In the genomic region with DNA sequence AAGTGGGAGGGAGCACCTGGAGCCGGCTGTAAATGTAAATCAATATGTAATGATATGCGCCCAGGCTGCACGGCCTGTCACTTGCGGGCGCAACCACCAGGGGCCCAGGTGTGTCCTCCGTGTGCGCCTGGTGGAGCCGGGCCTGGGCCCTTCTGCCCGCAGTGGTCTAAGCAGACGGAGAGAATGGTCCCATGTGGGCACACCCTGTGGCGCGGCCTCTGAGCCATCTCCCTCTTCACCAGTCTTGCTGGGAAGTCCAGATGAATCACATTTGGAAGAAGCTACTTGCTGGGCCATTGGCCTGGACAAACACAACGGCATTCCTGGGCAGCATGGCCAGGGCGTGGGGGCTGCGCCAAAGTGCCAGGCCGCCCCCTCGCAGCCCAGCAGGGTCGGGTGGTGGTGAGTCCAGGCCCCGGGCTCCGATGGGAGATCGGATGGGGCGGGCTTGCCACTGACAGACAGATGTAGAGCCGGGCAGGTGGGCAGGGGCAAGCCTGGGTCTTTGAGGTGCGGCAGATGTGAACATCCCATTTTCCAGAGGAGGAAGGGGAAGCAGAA, we compare ENCODE assay signal across 1 cellular context.
TF ChIP-seq lines count a peak whose summit lies in the region.

No MANE protein-coding gene starts in this region.

TF ChIP-seq in GM23338, 12 proteins besides CTCF, POLR2A, EP300 and RAD21 (continued from another document):
- TF ChIP-seq, protein P1, sequence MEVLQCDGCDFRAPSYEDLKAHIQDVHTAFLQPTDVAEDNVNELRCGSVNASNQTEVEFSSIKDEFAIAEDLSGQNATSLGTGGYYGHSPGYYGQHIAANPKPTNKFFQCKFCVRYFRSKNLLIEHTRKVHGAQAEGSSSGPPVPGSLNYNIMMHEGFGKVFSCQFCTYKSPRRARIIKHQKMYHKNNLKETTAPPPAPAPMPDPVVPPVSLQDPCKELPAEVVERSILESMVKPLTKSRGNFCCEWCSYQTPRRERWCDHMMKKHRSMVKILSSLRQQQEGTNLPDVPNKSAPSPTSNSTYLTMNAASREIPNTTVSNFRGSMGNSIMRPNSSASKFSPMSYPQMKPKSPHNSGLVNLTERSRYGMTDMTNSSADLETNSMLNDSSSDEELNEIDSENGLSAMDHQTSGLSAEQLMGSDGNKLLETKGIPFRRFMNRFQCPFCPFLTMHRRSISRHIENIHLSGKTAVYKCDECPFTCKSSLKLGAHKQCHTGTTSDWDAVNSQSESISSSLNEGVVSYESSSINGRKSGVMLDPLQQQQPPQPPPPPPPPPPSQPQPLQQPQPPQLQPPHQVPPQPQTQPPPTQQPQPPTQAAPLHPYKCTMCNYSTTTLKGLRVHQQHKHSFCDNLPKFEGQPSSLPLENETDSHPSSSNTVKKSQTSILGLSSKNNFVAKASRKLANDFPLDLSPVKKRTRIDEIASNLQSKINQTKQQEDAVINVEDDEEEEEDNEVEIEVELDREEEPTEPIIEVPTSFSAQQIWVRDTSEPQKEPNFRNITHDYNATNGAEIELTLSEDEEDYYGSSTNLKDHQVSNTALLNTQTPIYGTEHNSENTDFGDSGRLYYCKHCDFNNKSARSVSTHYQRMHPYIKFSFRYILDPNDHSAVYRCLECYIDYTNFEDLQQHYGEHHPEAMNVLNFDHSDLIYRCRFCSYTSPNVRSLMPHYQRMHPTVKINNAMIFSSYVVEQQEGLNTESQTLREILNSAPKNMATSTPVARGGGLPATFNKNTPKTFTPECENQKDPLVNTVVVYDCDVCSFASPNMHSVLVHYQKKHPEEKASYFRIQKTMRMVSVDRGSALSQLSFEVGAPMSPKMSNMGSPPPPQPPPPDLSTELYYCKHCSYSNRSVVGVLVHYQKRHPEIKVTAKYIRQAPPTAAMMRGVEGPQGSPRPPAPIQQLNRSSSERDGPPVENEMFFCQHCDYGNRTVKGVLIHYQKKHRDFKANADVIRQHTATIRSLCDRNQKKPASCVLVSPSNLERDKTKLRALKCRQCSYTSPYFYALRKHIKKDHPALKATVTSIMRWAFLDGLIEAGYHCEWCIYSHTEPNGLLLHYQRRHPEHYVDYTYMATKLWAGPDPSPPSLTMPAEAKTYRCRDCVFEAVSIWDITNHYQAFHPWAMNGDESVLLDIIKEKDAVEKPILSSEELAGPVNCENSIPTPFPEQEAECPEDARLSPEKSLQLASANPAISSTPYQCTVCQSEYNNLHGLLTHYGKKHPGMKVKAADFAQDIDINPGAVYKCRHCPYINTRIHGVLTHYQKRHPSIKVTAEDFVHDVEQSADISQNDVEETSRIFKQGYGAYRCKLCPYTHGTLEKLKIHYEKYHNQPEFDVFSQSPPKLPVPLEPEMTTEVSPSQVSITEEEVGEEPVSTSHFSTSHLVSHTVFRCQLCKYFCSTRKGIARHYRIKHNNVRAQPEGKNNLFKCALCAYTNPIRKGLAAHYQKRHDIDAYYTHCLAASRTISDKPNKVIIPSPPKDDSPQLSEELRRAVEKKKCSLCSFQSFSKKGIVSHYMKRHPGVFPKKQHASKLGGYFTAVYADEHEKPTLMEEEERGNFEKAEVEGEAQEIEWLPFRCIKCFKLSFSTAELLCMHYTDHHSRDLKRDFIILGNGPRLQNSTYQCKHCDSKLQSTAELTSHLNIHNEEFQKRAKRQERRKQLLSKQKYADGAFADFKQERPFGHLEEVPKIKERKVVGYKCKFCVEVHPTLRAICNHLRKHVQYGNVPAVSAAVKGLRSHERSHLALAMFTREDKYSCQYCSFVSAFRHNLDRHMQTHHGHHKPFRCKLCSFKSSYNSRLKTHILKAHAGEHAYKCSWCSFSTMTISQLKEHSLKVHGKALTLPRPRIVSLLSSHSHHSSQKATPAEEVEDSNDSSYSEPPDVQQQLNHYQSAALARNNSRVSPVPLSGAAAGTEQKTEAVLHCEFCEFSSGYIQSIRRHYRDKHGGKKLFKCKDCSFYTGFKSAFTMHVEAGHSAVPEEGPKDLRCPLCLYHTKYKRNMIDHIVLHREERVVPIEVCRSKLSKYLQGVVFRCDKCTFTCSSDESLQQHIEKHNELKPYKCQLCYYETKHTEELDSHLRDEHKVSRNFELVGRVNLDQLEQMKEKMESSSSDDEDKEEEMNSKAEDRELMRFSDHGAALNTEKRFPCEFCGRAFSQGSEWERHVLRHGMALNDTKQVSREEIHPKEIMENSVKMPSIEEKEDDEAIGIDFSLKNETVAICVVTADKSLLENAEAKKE (CRISPR knock-in tag; IDR thresholded peaks at IDR 0.05): no peak
- TF ChIP-seq ZNF114 (CRISPR knock-in tag; IDR thresholded peaks at IDR 0.05) (no peak), ZNF331 (CRISPR knock-in tag; IDR thresholded peaks at IDR 0.05; ENCODE audit: low read depth) (no peak)
